ENCODE assay signal across 9 cellular contexts in genomic region chr18:2971741-2972552, GRCh38. TPM values are rescaled to one million over a fixed set of nuclear protein-coding genes. Genes with fewer than 3 reads are reported as not detected.
DNase-seq lines count a peak whose midpoint lies in the region; ATAC-seq and TF ChIP-seq lines count a peak whose summit lies in the region.
"Had no signal": no experiment of that assay in that cellular context is flagged by ENCODE, and none has a peak within 500 bp of the region (broad histone marks: within the 10 kb centered on the region; RNA-seq: fewer than 3 reads in every experiment).

No MANE protein-coding gene starts in this region.

- no peaks in the 10 kb centered on the region for H3K9me3 ChIP-seq in muscle layer of duodenum (ENCODE audit: control insufficient read depth in 1 of 2, low read length in 2 of 2)

- H3K27me3 Mint-ChIP-seq in T-helper 2 cell treated with Interferon-gamma antibody and Interleukin-4, amounts not matched to agents 5 μg/mL and 100 μg/mL, for 36 hours (ENCODE audit: low read depth), result no peaks in the 10 kb centered on the region
- no peaks in the 10 kb centered on the region for H3K27me3 Mint-ChIP-seq in type B pancreatic cell

- peak overlapping the region; percentile 70 for H3K27ac ChIP-seq in muscle layer of duodenum (ENCODE audit: low read length)
- H3K27ac ChIP-seq: KMS-11 had no signal

- H3K27me3 ChIP-seq in muscle layer of duodenum (ENCODE audit: low read depth, low read length), result no peaks in the 10 kb centered on the region

- H3K4me1 Mint-ChIP-seq in T-helper 2 cell treated with Interferon-gamma antibody and Interleukin-4, amounts not matched to agents 5 μg/mL and 100 μg/mL, for 36 hours (ENCODE audit: low read depth), result peaks cover 76% of the 10 kb centered on the region
- H3K4me1 Mint-ChIP-seq in type B pancreatic cell (ENCODE audit: unreplicated experiment), result peaks cover 42% of the 10 kb centered on the region

- H3K36me3 ChIP-seq in muscle layer of duodenum (ENCODE audit: control insufficient read depth in 1 of 2, insufficient read depth in 2 of 2, low read length in 2 of 2), result no peaks in the 10 kb centered on the region

- peaks cover 17 to 22% of the 10 kb centered on the region in 2 donors for H3K4me1 ChIP-seq in muscle layer of duodenum (ENCODE audit: control insufficient read depth in 1 of 2, insufficient read depth in 2 of 2, low read length in 2 of 2)

- H3K36me3 Mint-ChIP-seq in T-helper 2 cell treated with Interferon-gamma antibody and Interleukin-4, amounts not matched to agents 5 μg/mL and 100 μg/mL, for 36 hours (ENCODE audit: low read depth), result peaks cover 39% of the 10 kb centered on the region
- peaks cover 4% of the 10 kb centered on the region for H3K36me3 Mint-ChIP-seq in type B pancreatic cell

- H3K27ac Mint-ChIP-seq in T-helper 2 cell treated with Interferon-gamma antibody and Interleukin-4, amounts not matched to agents 5 μg/mL and 100 μg/mL, for 36 hours, result peak overlapping the region; percentile 93
- H3K27ac Mint-ChIP-seq in type B pancreatic cell, result peak overlapping the region; percentile 30

- no peak for TF ChIP-seq CTCF in type B pancreatic cell (conservative IDR thresholded peaks at IDR 0.05)

- ATAC-seq in GM18858 (IDR thresholded peaks at IDR 0.05; ENCODE audit: unreplicated experiment) (peak; percentile 83), HG02973 (IDR thresholded peaks at IDR 0.05; ENCODE audit: unreplicated experiment) (peak; percentile 78)

- peak; percentile 75 for DNase-seq in T-helper 2 cell treated with Interferon-gamma antibody and Interleukin-4, amounts not matched to agents 5 μg/mL and 100 μg/mL, for 36 hours (ENCODE audit: low spot score)
- DNase-seq in central memory CD4-positive, alpha-beta T cell, result peak; percentile 67
- DNase-seq in type B pancreatic cell (ENCODE audit: extremely low spot score, unreplicated experiment) (no peak), NCI-H1417 treated with DMSO at 0.1 percent for 48 hours (lab: John Stamatoyannopoulos, UW) (no peak), 8988T (no peak)

- no peaks in the 10 kb centered on the region for H3K9me3 Mint-ChIP-seq in T-helper 2 cell treated with Interferon-gamma antibody and Interleukin-4, amounts not matched to agents 5 μg/mL and 100 μg/mL, for 36 hours
- H3K9me3 Mint-ChIP-seq in type B pancreatic cell, result peaks cover 3% of the 10 kb centered on the region

- H3K4me3 ChIP-seq in muscle layer of duodenum (ENCODE audit: low read depth in 1 of 2, low read length in 2 of 2), result peak overlapping the region; percentile 18 to 27

- H3K4me3 Mint-ChIP-seq in T-helper 2 cell treated with Interferon-gamma antibody and Interleukin-4, amounts not matched to agents 5 μg/mL and 100 μg/mL, for 36 hours, result peak overlapping the region; percentile 86
- H3K4me3 Mint-ChIP-seq in type B pancreatic cell, result peak overlapping the region; percentile 51

RNA-seq across cellular contexts. Expression of gene LPIN2, which starts 41.0 kb away (rescaled TPM):
- 17.8 and 26.8 TPM in 2 replicates for total RNA-seq in type B pancreatic cell (ENCODE audit: low replicate concordance)

Comparison
In these comparisons a context has a peak if more than half of its experiments do, and no peak if none do; other contexts are left out.
1. DNase-seq: peak in T-helper 2 cell treated with Interferon-gamma antibody and Interleukin-4, amounts not matched to agents 5 μg/mL and 100 μg/mL, for 36 hours (single experiment) and central memory CD4-positive, alpha-beta T cell (single experiment); none in type B pancreatic cell (single experiment), NCI-H1417 treated with DMSO at 0.1 percent for 48 hours (single experiment) and 8988T (single experiment).